8 cellular contexts compared by ENCODE assay signal in genomic region chr5:40879163-40879942, GRCh38. TPM values are rescaled to one million over a fixed set of nuclear protein-coding genes. Genes with fewer than 3 reads are reported as not detected.
A peak's percentile ranks its signal among the peaks of the same experiment; 100 is the strongest.
DNase-seq lines count a peak whose midpoint lies in the region; TF ChIP-seq lines count a peak whose summit lies in the region.

No MANE protein-coding gene starts in this region.

- H3K27me3 ChIP-seq in MM.1S (replicated peaks; ENCODE audit: insufficient read depth, low read length) = no peaks in the 10 kb centered on the region
- H3K27me3 ChIP-seq in skeletal muscle satellite cell (ENCODE audit: control insufficient read depth, insufficient read depth, low read length) = peaks cover 3% of the 10 kb centered on the region

- no peaks in the 10 kb centered on the region for H4K20me1 ChIP-seq in MM.1S (ENCODE audit: insufficient read depth, low read length)

- no peaks in the 10 kb centered on the region for H3K36me3 ChIP-seq in MM.1S (replicated peaks; ENCODE audit: insufficient read depth, low read length)
- H3K36me3 ChIP-seq in skeletal muscle satellite cell (ENCODE audit: insufficient read depth, low read length) = no peaks in the 10 kb centered on the region

- TF ChIP-seq CTCF in MM.1S (IDR thresholded peaks at IDR 0.05; ENCODE audit: low read length) = peak; percentile 62

- H3K4me1 ChIP-seq in MM.1S (ENCODE audit: low read length) = no peaks in the 10 kb centered on the region
- H3K4me1 ChIP-seq in skeletal muscle satellite cell (ENCODE audit: control insufficient read depth, insufficient read depth, low read length) = no peaks in the 10 kb centered on the region

- no peaks in the 10 kb centered on the region for H3K79me2 ChIP-seq in MM.1S (ENCODE audit: low read length)

- H3K9ac ChIP-seq in MM.1S (ENCODE audit: low read length) (no peak overlapping the region), skeletal muscle satellite cell (ENCODE audit: low read depth, low read length) (no peak overlapping the region)

- no peak overlapping the region for H2AFZ ChIP-seq in MM.1S (ENCODE audit: low read length)

- DNase-seq in NCI-H510A treated with DMSO at 0.1 percent for 48 hours (lab: John Stamatoyannopoulos, UW) (peak; percentile 63), NCI-H510A (lab: John Stamatoyannopoulos, UW) (no peak), MM.1S (peak; percentile 37), SKM-1 treated with dmso at 0.1 percent for 144 hours (lab: John Stamatoyannopoulos, UW; ENCODE audit: unreplicated experiment) (peak; percentile 42), fibroblast of the conjunctiva (ENCODE audit: low read depth) (peak; percentile 9), NCI-H128 (lab: John Stamatoyannopoulos, UW; ENCODE audit: unreplicated experiment) (no peak)
- no peak for DNase-seq in stimulated activated CD4-positive, alpha-beta T cell treated with anti-CD3 and anti-CD28 coated beads, Interleukin-2, amount 100 ng/mL, for 24 hours

- H3K4me2 ChIP-seq in MM.1S (ENCODE audit: low read depth, low read length) (no peak overlapping the region), skeletal muscle satellite cell (ENCODE audit: low read length) (peak overlapping the region; percentile 1)

- no peak overlapping the region for H3K4me3 ChIP-seq in MM.1S (ENCODE audit: low read length)
- H3K4me3 ChIP-seq in skeletal muscle satellite cell (ENCODE audit: low read length) = no peak overlapping the region

- H3K9me2 ChIP-seq in MM.1S (replicated peaks; ENCODE audit: insufficient read depth, low read length) = no peaks in the 10 kb centered on the region

- H3K27ac ChIP-seq in MM.1S (ENCODE audit: low read length) = no peak overlapping the region

- H3K9me3 ChIP-seq in MM.1S (replicated peaks; ENCODE audit: insufficient read depth, low read length) (no peaks in the 10 kb centered on the region), skeletal muscle satellite cell (replicated peaks; ENCODE audit: low read length) (peaks cover 5% of the 10 kb centered on the region)

- no peaks in the 10 kb centered on the region for H3F3A ChIP-seq in MM.1S (ENCODE audit: insufficient read depth, low read length)

RNA-seq across cellular contexts. Expression of gene C7, which starts 29.9 kb away (rescaled TPM):
- total RNA-seq in skeletal muscle satellite cell (2012; rRNA removed) = 1.3 and 8.5 TPM in 2 replicates

RNA-seq across cellular contexts. Expression of gene CARD6, which starts 38.2 kb away (rescaled TPM):
- total RNA-seq in skeletal muscle satellite cell (2012; rRNA removed) = 10.6 and 15.3 TPM in 2 replicates

RNA-seq across cellular contexts. Expression of gene RPL37, which starts 44.3 kb away (rescaled TPM):
- 239 and 574 TPM in 2 replicates for total RNA-seq in skeletal muscle satellite cell (2012; rRNA removed)

Comparison
In these comparisons a context has a peak if more than half of its experiments do, and no peak if none do; other contexts are left out.
1. DNase-seq: peak in NCI-H510A treated with DMSO at 0.1 percent for 48 hours (single experiment), MM.1S (single experiment), SKM-1 treated with dmso at 0.1 percent for 144 hours (single experiment) and fibroblast of the conjunctiva (single experiment); none in NCI-H510A (single experiment), stimulated activated CD4-positive, alpha-beta T cell treated with anti-CD3 and anti-CD28 coated beads, Interleukin-2, amount 100 ng/mL, for 24 hours (0 of 2) and NCI-H128 (single experiment).